In the genomic region with DNA sequence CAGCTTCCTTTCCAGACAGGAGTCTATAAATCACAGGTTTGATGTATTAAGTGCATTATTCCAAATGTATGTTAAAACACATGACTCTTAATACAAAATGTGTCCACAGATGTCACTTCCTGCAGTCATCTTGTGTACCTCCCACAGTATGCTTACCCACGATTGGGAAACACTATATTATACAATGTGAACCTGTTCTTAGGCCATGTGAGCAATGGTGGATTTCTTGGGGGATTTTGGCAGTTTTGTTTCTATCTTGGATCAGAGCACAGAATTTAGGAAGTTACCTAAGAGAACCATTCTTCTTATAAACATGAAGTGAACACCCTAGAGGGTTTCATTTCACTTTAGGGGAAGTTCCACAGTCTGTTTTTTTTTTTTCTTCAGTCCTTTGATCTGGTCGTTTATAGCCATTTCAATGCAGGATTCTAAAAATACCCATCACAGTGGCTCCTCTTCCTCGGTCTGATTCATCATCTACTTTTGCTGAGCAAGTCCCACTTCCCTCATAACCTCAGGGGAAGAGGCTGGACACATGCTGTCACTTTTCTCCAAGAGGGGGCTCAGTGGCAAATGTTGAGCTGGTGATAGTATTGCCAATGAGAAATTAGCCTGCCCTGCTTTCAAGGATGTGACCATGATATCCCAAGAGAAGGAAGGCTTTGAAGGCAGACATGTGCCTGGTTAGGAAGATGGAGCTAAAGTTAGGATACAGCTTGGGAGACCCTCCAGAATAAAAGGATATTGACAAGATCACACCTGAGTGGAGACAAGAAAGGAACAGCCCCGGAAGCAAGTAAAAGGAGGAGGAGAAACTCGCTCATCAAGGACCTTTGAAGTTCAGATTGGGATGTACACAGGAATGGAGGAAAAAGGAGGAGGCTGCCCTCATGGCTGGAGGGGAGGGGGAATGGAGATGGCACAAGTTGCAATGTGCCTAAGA, we compare ENCODE assay signal across 7 cellular contexts. TPM values are rescaled to one million over a fixed set of nuclear protein-coding genes. Genes with fewer than 3 reads are reported as not detected.
A peak's percentile ranks its signal among the peaks of the same experiment; 100 is the strongest.
DNase-seq lines count a peak whose midpoint lies in the region; ATAC-seq lines count a peak whose summit lies in the region.

No MANE protein-coding gene starts in this region.

- DNase-seq in RPMI7951 (ENCODE audit: low read depth) (peak; percentile 25), NCI-H2081 treated with DMSO at 0.1 percent for 48 hours (lab: John Stamatoyannopoulos, UW) (no peak)
- DNase-seq in stimulated activated naive CD4-positive, alpha-beta T cell (lab: John Stamatoyannopoulos, UW): no peak
- no peak for DNase-seq in activated CD4-positive, alpha-beta T cell treated with anti-CD3 and anti-CD28 coated beads for 1 hour

- H3K27ac ChIP-seq in skin epidermis: peak overlapping the region in 13 of 21 experiments; percentile 3 to 77 (median 52)

- peak; percentile 50 for ATAC-seq in GM19023 (IDR thresholded peaks at IDR 0.05; ENCODE audit: unreplicated experiment)
- ATAC-seq in HG02943 (IDR thresholded peaks at IDR 0.05; ENCODE audit: low read depth, unreplicated experiment): peak; percentile 38

- no peak overlapping the region for H3K4me3 ChIP-seq in skin epidermis

RNA-seq across cellular contexts. Expression of gene PLEK, which starts 22.6 kb away (rescaled TPM):
- not detected in 2 replicates for total RNA-seq in RPMI7951 (2014; rRNA removed; shearing (Covaris generic))
